In the genomic region with DNA sequence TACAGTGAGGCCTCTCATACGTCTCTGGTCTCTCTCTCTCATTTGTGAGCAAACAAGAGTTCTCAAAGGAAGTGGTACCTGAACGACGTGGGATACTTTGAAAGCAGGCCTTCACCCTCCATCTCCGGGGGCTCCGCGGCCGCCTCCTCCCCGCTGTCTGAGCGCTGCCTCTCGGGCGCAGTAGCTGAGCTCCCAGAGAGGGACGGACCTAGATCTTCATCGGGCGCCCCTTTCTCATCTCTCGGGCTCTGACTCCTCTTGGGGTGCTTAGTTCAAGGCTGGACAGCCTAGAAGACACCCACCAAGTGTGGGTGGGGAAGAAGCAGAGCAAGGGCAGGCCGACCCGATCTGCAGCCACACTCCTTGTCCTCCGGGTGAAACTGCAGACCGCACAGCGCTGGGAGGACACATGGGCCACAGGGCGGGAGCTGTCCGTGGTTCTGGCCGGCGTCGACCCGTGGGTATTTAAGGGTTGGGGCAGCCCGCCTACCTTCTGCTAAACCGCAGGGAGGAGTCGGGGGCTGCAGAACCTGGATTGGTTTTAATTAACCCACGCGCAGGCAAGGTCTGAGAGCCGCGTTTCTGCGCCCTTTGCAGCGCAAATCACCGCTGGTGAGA, we compare ENCODE assay signal across 1 cellular context.
TF ChIP-seq lines count a peak whose summit lies in the region.

No MANE protein-coding gene starts in this region.

TF ChIP-seq in HepG2, 621 proteins besides CTCF, POLR2A, EP300 and RAD21 (continued from another document and continues in another):
- TF ChIP-seq MAZ (IDR thresholded peaks at IDR 0.05; ENCODE audit: borderline replicate concordance, low read depth, low read length) (no peak), MAZ (CRISPR knock-in tag; IDR thresholded peaks at IDR 0.05; ENCODE audit: low read depth) (0 out of 2 replicates have a peak, but pooled peaks have one; percentile 28), ZNF12 (CRISPR knock-in tag; IDR thresholded peaks at IDR 0.05) (no peak), CHD4 (IDR thresholded peaks at IDR 0.05; ENCODE audit: borderline replicate concordance, low read length) (no peak), NFKBIZ (CRISPR knock-in tag; IDR thresholded peaks at IDR 0.05) (no peak), ZFP36 (IDR thresholded peaks at IDR 0.05; ENCODE audit: borderline replicate concordance, low read depth, low read length, partially characterized antibody) (no peak), NRL (CRISPR knock-in tag; IDR thresholded peaks at IDR 0.05; ENCODE audit: borderline replicate concordance) (peak; percentile 69; the same call in 1 of the 2 replicates), ZSCAN21 (CRISPR knock-in tag; IDR thresholded peaks at IDR 0.05; ENCODE audit: borderline replicate concordance) (peak; percentile 96), ZFP36L1 (CRISPR knock-in tag; IDR thresholded peaks at IDR 0.05) (0 out of 2 replicates have a peak, but pooled peaks have one; percentile 51), ETV6 (CRISPR knock-in tag; conservative IDR thresholded peaks at IDR 0.05) (no peak), FOXK2 (IDR thresholded peaks at IDR 0.05) (no peak), RCOR2 (CRISPR knock-in tag; IDR thresholded peaks at IDR 0.05) (no peak), NR2F1 (CRISPR knock-in tag; IDR thresholded peaks at IDR 0.05) (peak in 1 of 2 experiments; percentile 14; a peak in 1 of 4 replicates), ZNF296 (CRISPR knock-in tag; conservative IDR thresholded peaks at IDR 0.05) (no peak), CBFB (CRISPR knock-in tag; IDR thresholded peaks at IDR 0.05) (no peak), AKAP8 (CRISPR knock-in tag; IDR thresholded peaks at IDR 0.05) (no peak), ZNF644 (CRISPR knock-in tag; IDR thresholded peaks at IDR 0.05; ENCODE audit: low read depth) (no peak), ZNF777 (CRISPR knock-in tag; IDR thresholded peaks at IDR 0.05) (no peak), PRMT3 (CRISPR knock-in tag; IDR thresholded peaks at IDR 0.05; ENCODE audit: borderline replicate concordance, low read depth) (peak; percentile 73; the same call in 1 of the 2 replicates), GPN1 (CRISPR knock-in tag; IDR thresholded peaks at IDR 0.05; ENCODE audit: borderline replicate concordance) (no peak), ZNF547 (CRISPR knock-in tag; IDR thresholded peaks at IDR 0.05) (no peak; the same call in 1 of the 2 replicates), ZNF747 (CRISPR knock-in tag; IDR thresholded peaks at IDR 0.05; ENCODE audit: borderline replicate concordance) (no peak), ZNF350 (CRISPR knock-in tag; IDR thresholded peaks at IDR 0.05; ENCODE audit: borderline replicate concordance, low read depth) (no peak), ZNF143 (CRISPR knock-in tag; IDR thresholded peaks at IDR 0.05) (no peak), SP1 (IDR thresholded peaks at IDR 0.05) (no peak), SP1 (CRISPR knock-in tag; IDR thresholded peaks at IDR 0.05) (no peak), CEBPB (IDR thresholded peaks at IDR 0.05; ENCODE audit: borderline replicate concordance, low read depth, low read length) (no peak), ZNF30 (CRISPR knock-in tag; IDR thresholded peaks at IDR 0.05) (no peak), TAF1 (CRISPR knock-in tag; IDR thresholded peaks at IDR 0.05) (no peak), EED (CRISPR knock-in tag; IDR thresholded peaks at IDR 0.05) (peak; percentile 40; the same call in 1 of the 2 replicates), ATM (IDR thresholded peaks at IDR 0.05; ENCODE audit: borderline replicate concordance) (no peak), SNAI1 (CRISPR knock-in tag; IDR thresholded peaks at IDR 0.05; ENCODE audit: borderline replicate concordance) (no peak), LCORL (IDR thresholded peaks at IDR 0.05) (no peak), LCORL (CRISPR knock-in tag; IDR thresholded peaks at IDR 0.05) (no peak), SMAD9 (CRISPR knock-in tag; IDR thresholded peaks at IDR 0.05) (no peak), ZNF546 (CRISPR knock-in tag; conservative IDR thresholded peaks at IDR 0.05) (no peak), REXO4 (CRISPR knock-in tag; IDR thresholded peaks at IDR 0.05; ENCODE audit: borderline replicate concordance) (no peak), ZNF75D (CRISPR knock-in tag; IDR thresholded peaks at IDR 0.05; ENCODE audit: borderline replicate concordance) (no peak; the same call in 1 of the 2 replicates), HIVEP1 (CRISPR knock-in tag; IDR thresholded peaks at IDR 0.05) (no peak)
- TF ChIP-seq, protein P1, sequence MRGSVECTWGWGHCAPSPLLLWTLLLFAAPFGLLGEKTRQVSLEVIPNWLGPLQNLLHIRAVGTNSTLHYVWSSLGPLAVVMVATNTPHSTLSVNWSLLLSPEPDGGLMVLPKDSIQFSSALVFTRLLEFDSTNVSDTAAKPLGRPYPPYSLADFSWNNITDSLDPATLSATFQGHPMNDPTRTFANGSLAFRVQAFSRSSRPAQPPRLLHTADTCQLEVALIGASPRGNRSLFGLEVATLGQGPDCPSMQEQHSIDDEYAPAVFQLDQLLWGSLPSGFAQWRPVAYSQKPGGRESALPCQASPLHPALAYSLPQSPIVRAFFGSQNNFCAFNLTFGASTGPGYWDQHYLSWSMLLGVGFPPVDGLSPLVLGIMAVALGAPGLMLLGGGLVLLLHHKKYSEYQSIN (CRISPR knock-in tag; IDR thresholded peaks at IDR 0.05; ENCODE audit: borderline replicate concordance): no peak
- TF ChIP-seq, protein P2, sequence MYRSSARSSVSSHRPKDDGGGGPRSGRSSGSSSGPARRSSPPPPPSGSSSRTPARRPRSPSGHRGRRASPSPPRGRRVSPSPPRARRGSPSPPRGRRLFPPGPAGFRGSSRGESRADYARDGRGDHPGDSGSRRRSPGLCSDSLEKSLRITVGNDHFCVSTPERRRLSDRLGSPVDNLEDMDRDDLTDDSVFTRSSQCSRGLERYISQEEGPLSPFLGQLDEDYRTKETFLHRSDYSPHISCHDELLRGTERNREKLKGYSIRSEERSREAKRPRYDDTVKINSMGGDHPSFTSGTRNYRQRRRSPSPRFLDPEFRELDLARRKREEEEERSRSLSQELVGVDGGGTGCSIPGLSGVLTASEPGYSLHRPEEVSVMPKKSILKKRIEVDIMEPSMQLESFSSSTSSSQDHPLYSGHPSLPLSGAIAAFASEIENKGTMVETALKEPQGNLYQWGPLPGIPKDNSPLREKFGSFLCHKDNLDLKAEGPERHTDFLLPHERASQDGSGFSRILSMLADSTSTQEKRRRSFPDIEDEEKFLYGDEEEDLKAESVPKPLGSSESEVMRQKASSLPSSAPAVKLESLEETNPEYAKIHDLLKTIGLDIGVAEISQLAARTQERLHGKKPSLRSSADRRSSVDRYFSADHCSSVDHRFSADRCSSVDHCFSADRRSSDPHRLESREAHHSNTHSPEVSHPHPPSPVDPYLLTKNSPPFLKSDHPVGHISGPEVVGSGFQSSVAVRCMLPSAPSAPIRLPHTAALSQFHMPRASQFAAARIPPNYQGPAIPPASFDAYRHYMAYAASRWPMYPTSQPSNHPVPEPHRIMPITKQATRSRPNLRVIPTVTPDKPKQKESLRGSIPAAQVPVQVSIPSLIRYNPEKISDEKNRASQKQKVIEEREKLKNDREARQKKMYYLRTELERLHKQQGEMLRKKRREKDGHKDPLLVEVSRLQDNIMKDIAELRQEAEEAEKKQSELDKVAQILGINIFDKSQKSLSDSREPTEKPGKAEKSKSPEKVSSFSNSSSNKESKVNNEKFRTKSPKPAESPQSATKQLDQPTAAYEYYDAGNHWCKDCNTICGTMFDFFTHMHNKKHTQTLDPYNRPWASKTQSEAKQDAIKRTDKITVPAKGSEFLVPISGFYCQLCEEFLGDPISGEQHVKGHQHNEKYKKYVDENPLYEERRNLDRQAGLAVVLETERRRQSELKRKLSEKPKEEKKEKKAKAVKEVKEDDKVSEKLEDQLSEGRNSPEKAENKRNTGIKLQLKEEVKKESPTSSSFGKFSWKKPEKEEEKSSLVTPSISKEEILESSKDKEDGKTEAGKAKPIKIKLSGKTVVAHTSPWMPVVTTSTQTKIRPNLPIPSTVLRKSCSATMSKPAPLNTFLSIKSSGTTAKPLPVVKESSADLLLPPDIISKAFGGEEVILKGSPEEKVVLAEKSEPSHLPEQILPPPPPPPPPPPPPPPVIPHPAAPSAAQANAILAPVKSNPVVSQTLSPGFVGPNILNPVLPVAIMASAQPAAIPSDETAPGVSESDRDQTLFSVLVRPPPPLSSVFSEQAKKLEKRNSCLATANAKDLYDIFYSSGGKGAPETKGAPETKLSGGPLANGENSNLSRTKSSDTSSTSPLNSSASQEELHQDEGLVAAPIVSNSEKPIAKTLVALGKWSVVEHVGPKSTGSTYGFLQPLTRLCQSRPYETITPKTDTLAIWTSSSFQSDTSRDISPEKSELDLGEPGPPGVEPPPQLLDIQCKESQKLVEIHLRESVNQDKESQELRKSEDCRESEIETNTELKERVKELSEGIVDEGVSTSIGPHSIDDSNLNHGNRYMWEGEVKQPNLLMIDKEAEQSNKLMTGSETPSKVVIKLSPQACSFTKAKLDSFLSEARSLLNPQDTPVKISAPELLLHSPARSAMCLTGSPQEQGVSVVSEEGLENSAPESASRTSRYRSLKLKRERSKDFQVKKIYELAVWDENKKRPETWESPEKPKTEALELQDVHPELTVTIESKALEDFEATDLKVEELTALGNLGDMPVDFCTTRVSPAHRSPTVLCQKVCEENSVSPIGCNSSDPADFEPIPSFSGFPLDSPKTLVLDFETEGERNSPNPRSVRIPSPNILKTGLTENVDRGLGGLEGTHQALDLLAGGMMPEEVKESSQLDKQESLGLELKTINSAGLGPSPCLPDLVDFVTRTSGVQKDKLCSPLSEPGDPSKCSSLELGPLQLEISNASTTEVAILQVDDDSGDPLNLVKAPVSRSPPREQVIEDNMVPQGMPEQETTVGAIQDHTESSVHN (CRISPR knock-in tag; IDR thresholded peaks at IDR 0.05): no peak
- TF ChIP-seq, protein P3, sequence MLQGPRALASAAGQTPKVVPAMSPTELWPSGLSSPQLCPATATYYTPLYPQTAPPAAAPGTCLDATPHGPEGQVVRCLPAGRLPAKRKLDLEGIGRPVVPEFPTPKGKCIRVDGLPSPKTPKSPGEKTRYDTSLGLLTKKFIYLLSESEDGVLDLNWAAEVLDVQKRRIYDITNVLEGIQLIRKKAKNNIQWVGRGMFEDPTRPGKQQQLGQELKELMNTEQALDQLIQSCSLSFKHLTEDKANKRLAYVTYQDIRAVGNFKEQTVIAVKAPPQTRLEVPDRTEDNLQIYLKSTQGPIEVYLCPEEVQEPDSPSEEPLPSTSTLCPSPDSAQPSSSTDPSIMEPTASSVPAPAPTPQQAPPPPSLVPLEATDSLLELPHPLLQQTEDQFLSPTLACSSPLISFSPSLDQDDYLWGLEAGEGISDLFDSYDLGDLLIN (CRISPR knock-in tag; IDR thresholded peaks at IDR 0.05; ENCODE audit: borderline replicate concordance): no peak
- TF ChIP-seq, protein P4, sequence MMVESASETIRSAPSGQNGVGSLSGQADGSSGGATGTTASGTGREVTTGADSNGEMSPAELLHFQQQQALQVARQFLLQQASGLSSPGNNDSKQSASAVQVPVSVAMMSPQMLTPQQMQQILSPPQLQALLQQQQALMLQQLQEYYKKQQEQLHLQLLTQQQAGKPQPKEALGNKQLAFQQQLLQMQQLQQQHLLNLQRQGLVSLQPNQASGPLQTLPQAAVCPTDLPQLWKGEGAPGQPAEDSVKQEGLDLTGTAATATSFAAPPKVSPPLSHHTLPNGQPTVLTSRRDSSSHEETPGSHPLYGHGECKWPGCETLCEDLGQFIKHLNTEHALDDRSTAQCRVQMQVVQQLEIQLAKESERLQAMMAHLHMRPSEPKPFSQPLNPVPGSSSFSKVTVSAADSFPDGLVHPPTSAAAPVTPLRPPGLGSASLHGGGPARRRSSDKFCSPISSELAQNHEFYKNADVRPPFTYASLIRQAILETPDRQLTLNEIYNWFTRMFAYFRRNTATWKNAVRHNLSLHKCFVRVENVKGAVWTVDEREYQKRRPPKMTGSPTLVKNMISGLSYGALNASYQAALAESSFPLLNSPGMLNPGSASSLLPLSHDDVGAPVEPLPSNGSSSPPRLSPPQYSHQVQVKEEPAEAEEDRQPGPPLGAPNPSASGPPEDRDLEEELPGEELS (CRISPR knock-in tag; IDR thresholded peaks at IDR 0.05): no peak
- TF ChIP-seq, protein P5, sequence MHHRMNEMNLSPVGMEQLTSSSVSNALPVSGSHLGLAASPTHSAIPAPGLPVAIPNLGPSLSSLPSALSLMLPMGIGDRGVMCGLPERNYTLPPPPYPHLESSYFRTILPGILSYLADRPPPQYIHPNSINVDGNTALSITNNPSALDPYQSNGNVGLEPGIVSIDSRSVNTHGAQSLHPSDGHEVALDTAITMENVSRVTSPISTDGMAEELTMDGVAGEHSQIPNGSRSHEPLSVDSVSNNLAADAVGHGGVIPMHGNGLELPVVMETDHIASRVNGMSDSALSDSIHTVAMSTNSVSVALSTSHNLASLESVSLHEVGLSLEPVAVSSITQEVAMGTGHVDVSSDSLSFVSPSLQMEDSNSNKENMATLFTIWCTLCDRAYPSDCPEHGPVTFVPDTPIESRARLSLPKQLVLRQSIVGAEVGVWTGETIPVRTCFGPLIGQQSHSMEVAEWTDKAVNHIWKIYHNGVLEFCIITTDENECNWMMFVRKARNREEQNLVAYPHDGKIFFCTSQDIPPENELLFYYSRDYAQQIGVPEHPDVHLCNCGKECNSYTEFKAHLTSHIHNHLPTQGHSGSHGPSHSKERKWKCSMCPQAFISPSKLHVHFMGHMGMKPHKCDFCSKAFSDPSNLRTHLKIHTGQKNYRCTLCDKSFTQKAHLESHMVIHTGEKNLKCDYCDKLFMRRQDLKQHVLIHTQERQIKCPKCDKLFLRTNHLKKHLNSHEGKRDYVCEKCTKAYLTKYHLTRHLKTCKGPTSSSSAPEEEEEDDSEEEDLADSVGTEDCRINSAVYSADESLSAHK (CRISPR knock-in tag; IDR thresholded peaks at IDR 0.05; ENCODE audit: borderline replicate concordance): no peak
- TF ChIP-seq, protein P6, sequence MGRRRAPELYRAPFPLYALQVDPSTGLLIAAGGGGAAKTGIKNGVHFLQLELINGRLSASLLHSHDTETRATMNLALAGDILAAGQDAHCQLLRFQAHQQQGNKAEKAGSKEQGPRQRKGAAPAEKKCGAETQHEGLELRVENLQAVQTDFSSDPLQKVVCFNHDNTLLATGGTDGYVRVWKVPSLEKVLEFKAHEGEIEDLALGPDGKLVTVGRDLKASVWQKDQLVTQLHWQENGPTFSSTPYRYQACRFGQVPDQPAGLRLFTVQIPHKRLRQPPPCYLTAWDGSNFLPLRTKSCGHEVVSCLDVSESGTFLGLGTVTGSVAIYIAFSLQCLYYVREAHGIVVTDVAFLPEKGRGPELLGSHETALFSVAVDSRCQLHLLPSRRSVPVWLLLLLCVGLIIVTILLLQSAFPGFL (CRISPR knock-in tag; IDR thresholded peaks at IDR 0.05): no peak
- TF ChIP-seq, protein P7, sequence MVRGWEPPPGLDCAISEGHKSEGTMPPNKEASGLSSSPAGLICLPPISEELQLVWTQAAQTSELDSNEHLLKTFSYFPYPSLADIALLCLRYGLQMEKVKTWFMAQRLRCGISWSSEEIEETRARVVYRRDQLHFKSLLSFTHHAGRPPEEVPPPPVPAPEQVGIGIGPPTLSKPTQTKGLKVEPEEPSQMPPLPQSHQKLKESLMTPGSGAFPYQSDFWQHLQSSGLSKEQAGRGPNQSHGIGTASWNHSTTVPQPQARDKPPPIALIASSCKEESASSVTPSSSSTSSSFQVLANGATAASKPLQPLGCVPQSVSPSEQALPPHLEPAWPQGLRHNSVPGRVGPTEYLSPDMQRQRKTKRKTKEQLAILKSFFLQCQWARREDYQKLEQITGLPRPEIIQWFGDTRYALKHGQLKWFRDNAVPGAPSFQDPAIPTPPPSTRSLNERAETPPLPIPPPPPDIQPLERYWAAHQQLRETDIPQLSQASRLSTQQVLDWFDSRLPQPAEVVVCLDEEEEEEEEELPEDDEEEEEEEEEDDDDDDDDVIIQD (CRISPR knock-in tag; IDR thresholded peaks at IDR 0.05; ENCODE audit: low read depth): peak; percentile 33; the same call in 1 of the 2 replicates
